8 cellular contexts compared by ENCODE assay signal in genomic region chr4:108172231-108172779, GRCh38. TPM values are rescaled to one million over a fixed set of nuclear protein-coding genes. Genes with fewer than 3 reads are reported as not detected.
A peak's percentile ranks its signal among the peaks of the same experiment; 100 is the strongest.
DNase-seq lines count a peak whose midpoint lies in the region; ATAC-seq, FAIRE-seq and TF ChIP-seq lines count a peak whose summit lies in the region.

No MANE protein-coding gene starts in this region.

- peaks cover 12% of the 10 kb centered on the region for H3K27me3 Mint-ChIP-seq in activated naive CD8-positive, alpha-beta T cell treated with anti-CD3 and anti-CD28 coated beads, Interleukin-2, amount 50 U/mL, for 24 hours
- H3K27me3 Mint-ChIP-seq in stimulated activated naive B cell treated with anti-CD40 and anti-IgM and Interleukin-4, amounts not matched to agents 10 μg/mL and 1 μg/mL and 100 μg/mL, for 72 hours: peaks cover 42 to 66% of the 10 kb centered on the region in 2 donors

- peak; percentile 66 for DNase-seq in MM.1S
- peak; percentile 51 for DNase-seq in activated naive CD8-positive, alpha-beta T cell treated with anti-CD3 and anti-CD28 coated beads, Interleukin-2, amount 50 U/mL, for 24 hours
- DNase-seq in keratinocyte (ENCODE audit: low read depth, low spot score): no peak
- DNase-seq in stimulated activated naive B cell treated with anti-CD40 and anti-IgM and Interleukin-4, amounts not matched to agents 10 μg/mL and 1 μg/mL and 100 μg/mL, for 72 hours: peak; percentile 21
- DNase-seq in NCI-H510A treated with DMSO at 0.1 percent for 48 hours (lab: John Stamatoyannopoulos, UW): no peak

- peak overlapping the region; percentile 96 for H3K4me3 Mint-ChIP-seq in activated naive CD8-positive, alpha-beta T cell treated with anti-CD3 and anti-CD28 coated beads, Interleukin-2, amount 50 U/mL, for 24 hours
- peak overlapping the region; percentile 85 to 93 for H3K4me3 Mint-ChIP-seq in stimulated activated naive B cell treated with anti-CD40 and anti-IgM and Interleukin-4, amounts not matched to agents 10 μg/mL and 1 μg/mL and 100 μg/mL, for 72 hours

- no peaks in the 10 kb centered on the region for H3K9me3 Mint-ChIP-seq in activated naive CD8-positive, alpha-beta T cell treated with anti-CD3 and anti-CD28 coated beads, Interleukin-2, amount 50 U/mL, for 24 hours
- no peaks in the 10 kb centered on the region for H3K9me3 Mint-ChIP-seq in stimulated activated naive B cell treated with anti-CD40 and anti-IgM and Interleukin-4, amounts not matched to agents 10 μg/mL and 1 μg/mL and 100 μg/mL, for 72 hours

- H4K20me1 ChIP-seq in BLaER1 treated with 17β-estradiol and CSF1 and Interleukin-3, amounts not matched to agents 10 nM and 100 nM: peaks cover 0 to 46% (median 9%) of the 10 kb centered on the region in 11 experiments; a peak in 10 of 22 replicates
- H4K20me1 ChIP-seq in MM.1S (ENCODE audit: insufficient read depth, low read length): no peaks in the 10 kb centered on the region
- no peaks in the 10 kb centered on the region for H4K20me1 ChIP-seq in keratinocyte (ENCODE audit: control insufficient read depth, extremely low read depth, insufficient read depth, low read length)

- TF ChIP-seq CTCF in MM.1S (IDR thresholded peaks at IDR 0.05; ENCODE audit: low read length) (peak; percentile 53), keratinocyte (optimal IDR thresholded peaks at IDR 0.05 in 1 of 3, IDR thresholded peaks at IDR 0.05 in 1 of 3, conservative IDR thresholded peaks at IDR 0.05 in 1 of 3; ENCODE audit: extremely low read depth in 1 of 3, insufficient read depth in 2 of 3, low read length in 3 of 3) (peak in 1 of 3 experiments; percentile 6)

- peaks cover 0 to 17% (median 9%) of the 10 kb centered on the region in 11 experiments; a peak in 9 of 22 replicates for H3K36me3 ChIP-seq in BLaER1 treated with 17β-estradiol and CSF1 and Interleukin-3, amounts not matched to agents 10 nM and 100 nM
- H3K36me3 ChIP-seq in MM.1S (replicated peaks; ENCODE audit: insufficient read depth, low read length) (no peaks in the 10 kb centered on the region), keratinocyte (ENCODE audit: control insufficient read depth in 2 of 2, extremely low read depth in 1 of 2, insufficient read depth in 2 of 2, low read length in 2 of 2) (no peaks in the 10 kb centered on the region)

- H3K27me3 ChIP-seq in BLaER1 treated with 17β-estradiol and CSF1 and Interleukin-3, amounts not matched to agents 10 nM and 100 nM: peaks cover 73 to 81% (median 79%) of the 10 kb centered on the region in 11 experiments
- peaks cover 30% of the 10 kb centered on the region for H3K27me3 ChIP-seq in MM.1S (replicated peaks; ENCODE audit: insufficient read depth, low read length)
- peaks cover 67% of the 10 kb centered on the region for H3K27me3 ChIP-seq in keratinocyte (ENCODE audit: control insufficient read depth, extremely low read depth, insufficient read depth, low read length)

- FAIRE-seq in keratinocyte (lab: Jason Lieb, UNC): no peak

- H2AFZ ChIP-seq in MM.1S (ENCODE audit: low read length): peak overlapping the region; percentile 92
- H2AFZ ChIP-seq in keratinocyte (ENCODE audit: control insufficient read depth, low read length): peak overlapping the region; percentile 82

- H3K9me2 ChIP-seq in MM.1S (replicated peaks; ENCODE audit: insufficient read depth, low read length): no peaks in the 10 kb centered on the region

- H3K4me1 Mint-ChIP-seq in activated naive CD8-positive, alpha-beta T cell treated with anti-CD3 and anti-CD28 coated beads, Interleukin-2, amount 50 U/mL, for 24 hours: peaks cover 46% of the 10 kb centered on the region
- H3K4me1 Mint-ChIP-seq in stimulated activated naive B cell treated with anti-CD40 and anti-IgM and Interleukin-4, amounts not matched to agents 10 μg/mL and 1 μg/mL and 100 μg/mL, for 72 hours: peaks cover 26 to 49% of the 10 kb centered on the region in 2 donors

- peak overlapping the region; percentile 82 to 98 (median 93) for H3K4me2 ChIP-seq in BLaER1 treated with 17β-estradiol and CSF1 and Interleukin-3, amounts not matched to agents 10 nM and 100 nM
- peak overlapping the region; percentile 96 for H3K4me2 ChIP-seq in MM.1S (ENCODE audit: low read depth, low read length)
- peak overlapping the region; percentile 83 for H3K4me2 ChIP-seq in keratinocyte (ENCODE audit: control insufficient read depth, extremely low read depth, insufficient read depth, low read depth, low read length)

- no peaks in the 10 kb centered on the region for H3K9me3 ChIP-seq in BLaER1 treated with 17β-estradiol and CSF1 and Interleukin-3, amounts not matched to agents 10 nM and 100 nM (replicated peaks in 1 of 11)
- H3K9me3 ChIP-seq in MM.1S (replicated peaks; ENCODE audit: insufficient read depth, low read length) (no peaks in the 10 kb centered on the region), keratinocyte (ENCODE audit: control insufficient read depth, low read depth, low read length) (no peaks in the 10 kb centered on the region)

- dilution Hi-C loops in keratinocyte (cut with MboI; ENCODE audit: extremely low pct_ligation_motif_present, low sequenced_read_pairs): no loop called here

- ATAC-seq in GM19463 (IDR thresholded peaks at IDR 0.05; ENCODE audit: unreplicated experiment): peak; percentile 26
- ATAC-seq in activated naive CD8-positive, alpha-beta T cell treated with anti-CD3 and anti-CD28 coated beads, Interleukin-2, amount 50 U/mL, for 24 hours: peak; percentile 5
- ATAC-seq in stimulated activated naive B cell treated with anti-CD40 and anti-IgM and Interleukin-4, amounts not matched to agents 10 μg/mL and 1 μg/mL and 100 μg/mL, for 72 hours (replicated peaks): peak; percentile 36 to 39
- ATAC-seq in GM21576 (IDR thresholded peaks at IDR 0.05; ENCODE audit: unreplicated experiment): no peak

- H3K9me1 ChIP-seq in keratinocyte (ENCODE audit: control insufficient read depth, extremely low read depth, insufficient read depth, low read length): no peaks in the 10 kb centered on the region

- peak overlapping the region; percentile 73 to 91 (median 86) for H3K9ac ChIP-seq in BLaER1 treated with 17β-estradiol and CSF1 and Interleukin-3, amounts not matched to agents 10 nM and 100 nM
- H3K9ac ChIP-seq in MM.1S (ENCODE audit: low read length) (peak overlapping the region; percentile 71), keratinocyte (ENCODE audit: control insufficient read depth, extremely low read depth, insufficient read depth, low read length) (no peak overlapping the region)

- peak overlapping the region; percentile 49 to 93 (median 87); a peak in 21 of 22 replicates for H3K27ac ChIP-seq in BLaER1 treated with 17β-estradiol and CSF1 and Interleukin-3, amounts not matched to agents 10 nM and 100 nM
- H3K27ac ChIP-seq in MM.1S (ENCODE audit: low read length) (peak overlapping the region; percentile 64; the same call in 1 of the 2 replicates), keratinocyte (ENCODE audit: control insufficient read depth, insufficient read depth, low read length) (no peak overlapping the region)

- H3F3A ChIP-seq in MM.1S (ENCODE audit: insufficient read depth, low read length): peaks cover 26% of the 10 kb centered on the region

- H3K4me3 ChIP-seq in BLaER1 treated with 17β-estradiol and CSF1 and Interleukin-3, amounts not matched to agents 10 nM and 100 nM: peak overlapping the region; percentile 57 to 89 (median 76)
- peak overlapping the region; percentile 82 for H3K4me3 ChIP-seq in MM.1S (ENCODE audit: low read length)
- H3K4me3 ChIP-seq in keratinocyte (ENCODE audit: control insufficient read depth in 2 of 3, extremely low read depth in 1 of 3, insufficient read depth in 2 of 3, low read depth in 1 of 3, low read length in 3 of 3): peak overlapping the region in 2 of 3 experiments; percentile 64 to 65

- peaks cover 14 to 65% (median 44%) of the 10 kb centered on the region in 10 experiments; a peak in 19 of 20 replicates for H3K4me1 ChIP-seq in BLaER1 treated with 17β-estradiol and CSF1 and Interleukin-3, amounts not matched to agents 10 nM and 100 nM
- H3K4me1 ChIP-seq in MM.1S (ENCODE audit: low read length) (peaks cover 17% of the 10 kb centered on the region; the same call in 1 of the 2 replicates), keratinocyte (ENCODE audit: control insufficient read depth, extremely low read depth, insufficient read depth, low read length) (peaks cover 3% of the 10 kb centered on the region)

- H3K36me3 Mint-ChIP-seq in activated naive CD8-positive, alpha-beta T cell treated with anti-CD3 and anti-CD28 coated beads, Interleukin-2, amount 50 U/mL, for 24 hours (ENCODE audit: low read depth): peaks cover 17% of the 10 kb centered on the region
- no peaks in the 10 kb centered on the region for H3K36me3 Mint-ChIP-seq in stimulated activated naive B cell treated with anti-CD40 and anti-IgM and Interleukin-4, amounts not matched to agents 10 μg/mL and 1 μg/mL and 100 μg/mL, for 72 hours

- H3K27ac Mint-ChIP-seq in activated naive CD8-positive, alpha-beta T cell treated with anti-CD3 and anti-CD28 coated beads, Interleukin-2, amount 50 U/mL, for 24 hours: peak overlapping the region; percentile 85
- H3K27ac Mint-ChIP-seq in stimulated activated naive B cell treated with anti-CD40 and anti-IgM and Interleukin-4, amounts not matched to agents 10 μg/mL and 1 μg/mL and 100 μg/mL, for 72 hours: peak overlapping the region; percentile 59

- peaks cover 4% of the 10 kb centered on the region for H3K79me2 ChIP-seq in MM.1S (ENCODE audit: low read length)
- no peaks in the 10 kb centered on the region for H3K79me2 ChIP-seq in keratinocyte (ENCODE audit: control insufficient read depth, insufficient read depth, low read length)

RNA-seq across cellular contexts. Expression of gene LEF1, which starts 3.6 kb away (rescaled TPM):
- 1.1 to 1.5 TPM (median 1.5 TPM) in 3 replicates for polyA plus RNA-seq in keratinocyte
- not detected for polyA plus RNA-seq in keratinocyte (2011; ENCODE audit: low read depth)
- polyA plus RNA-seq in keratinocyte (2011; cell fraction: cytosol; rRNA removed): 1.4 and 1.8 TPM in 2 replicates
- polyA plus RNA-seq in keratinocyte (2011; cell fraction: nucleus; rRNA removed): 2.4 and 2.8 TPM in 2 replicates
- 0.18 and 0.81 TPM in 2 replicates for polyA plus RNA-seq in keratinocyte (2012; ENCODE audit: low replicate concordance)
- polyA minus RNA-seq in keratinocyte: 2.2 to 3.8 TPM (median 2.3 TPM) in 3 replicates
- 1.3 TPM for polyA minus RNA-seq in keratinocyte (2011; cell fraction: cytosol; rRNA and poly(A)+ RNA removed)
- polyA minus RNA-seq in keratinocyte (2011; cell fraction: nucleus; rRNA and poly(A)+ RNA removed): 1.8 and 3.5 TPM in 2 replicates

Comparison
In these comparisons a context has a peak if more than half of its experiments do, and no peak if none do; other contexts are left out.
1. DNase-seq: peak in MM.1S (single experiment), activated naive CD8-positive, alpha-beta T cell treated with anti-CD3 and anti-CD28 coated beads, Interleukin-2, amount 50 U/mL, for 24 hours (single experiment) and stimulated activated naive B cell treated with anti-CD40 and anti-IgM and Interleukin-4, amounts not matched to agents 10 μg/mL and 1 μg/mL and 100 μg/mL, for 72 hours (single experiment); none in keratinocyte (single experiment) and NCI-H510A treated with DMSO at 0.1 percent for 48 hours (single experiment).
2. Peak in every context shown above with its lines, with median percentiles within 50 percentile points of each other: H3K4me2 ChIP-seq and H3K4me3 ChIP-seq.